1 cellular context compared by ENCODE assay signal in the genomic region with DNA sequence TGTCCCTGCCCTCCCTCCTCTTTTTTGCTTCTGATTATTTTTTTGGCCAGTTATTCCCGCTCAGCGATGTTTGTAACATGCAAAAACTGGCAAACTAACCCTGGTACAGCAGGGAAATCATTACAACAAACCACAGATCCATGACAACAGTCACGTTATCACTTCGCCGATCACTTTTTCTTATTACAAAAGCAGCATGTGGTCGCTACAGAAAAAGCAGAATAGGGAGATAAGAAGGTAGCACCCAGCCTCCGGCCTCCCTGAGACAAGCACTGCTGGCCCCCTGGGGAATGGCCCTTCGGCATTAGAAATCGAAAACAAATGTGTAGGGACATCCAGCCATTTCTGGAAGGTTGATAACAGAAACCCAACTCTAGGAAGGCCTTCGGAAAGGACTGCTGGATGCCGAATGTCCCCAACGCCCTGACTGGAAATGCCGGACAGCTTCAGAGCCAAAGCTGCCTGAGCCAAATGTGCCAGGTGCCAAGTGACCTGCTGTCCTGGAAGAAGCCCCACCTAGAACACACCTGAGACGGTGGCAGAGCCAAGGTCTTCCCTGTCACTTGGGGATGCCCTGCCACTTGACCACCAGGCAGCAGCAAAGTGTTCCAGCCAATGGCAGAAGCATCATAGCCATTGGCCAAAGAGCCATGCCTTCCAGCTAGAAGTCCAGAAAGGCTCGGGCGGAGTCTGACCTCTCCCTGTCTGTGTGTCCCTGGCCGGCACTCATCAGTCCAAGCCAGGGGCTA.
TF ChIP-seq lines count a peak whose summit lies in the region.

No MANE protein-coding gene starts in this region.

TF ChIP-seq in HEK293, 187 proteins besides CTCF, POLR2A, EP300 and RAD21 (continued from another document):
- TF ChIP-seq TRIM28 (IDR thresholded peaks at IDR 0.05; ENCODE audit: borderline replicate concordance, low read length), result 0 out of 2 replicates have a peak, but pooled peaks have one; percentile 18
- TF ChIP-seq SP7 (tag by site-specific recombination; IDR thresholded peaks at IDR 0.05), result no peak
- TF ChIP-seq, protein P1, sequence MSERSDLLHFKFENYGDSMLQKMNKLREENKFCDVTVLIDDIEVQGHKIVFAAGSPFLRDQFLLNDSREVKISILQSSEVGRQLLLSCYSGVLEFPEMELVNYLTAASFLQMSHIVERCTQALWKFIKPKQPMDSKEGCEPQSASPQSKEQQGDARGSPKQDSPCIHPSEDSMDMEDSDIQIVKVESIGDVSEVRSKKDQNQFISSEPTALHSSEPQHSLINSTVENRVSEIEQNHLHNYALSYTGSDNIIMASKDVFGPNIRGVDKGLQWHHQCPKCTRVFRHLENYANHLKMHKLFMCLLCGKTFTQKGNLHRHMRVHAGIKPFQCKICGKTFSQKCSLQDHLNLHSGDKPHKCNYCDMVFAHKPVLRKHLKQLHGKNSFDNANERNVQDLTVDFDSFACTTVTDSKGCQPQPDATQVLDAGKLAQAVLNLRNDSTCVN (tag by site-specific recombination; optimal IDR thresholded peaks at IDR 0.05), result no peak
- no peak for TF ChIP-seq ZNF776 (tag by site-specific recombination; IDR thresholded peaks at IDR 0.05; ENCODE audit: borderline replicate concordance)
- TF ChIP-seq REPIN1 (tag by site-specific recombination; IDR thresholded peaks at IDR 0.05; ENCODE audit: low read depth), result no peak
- TF ChIP-seq, protein P2, sequence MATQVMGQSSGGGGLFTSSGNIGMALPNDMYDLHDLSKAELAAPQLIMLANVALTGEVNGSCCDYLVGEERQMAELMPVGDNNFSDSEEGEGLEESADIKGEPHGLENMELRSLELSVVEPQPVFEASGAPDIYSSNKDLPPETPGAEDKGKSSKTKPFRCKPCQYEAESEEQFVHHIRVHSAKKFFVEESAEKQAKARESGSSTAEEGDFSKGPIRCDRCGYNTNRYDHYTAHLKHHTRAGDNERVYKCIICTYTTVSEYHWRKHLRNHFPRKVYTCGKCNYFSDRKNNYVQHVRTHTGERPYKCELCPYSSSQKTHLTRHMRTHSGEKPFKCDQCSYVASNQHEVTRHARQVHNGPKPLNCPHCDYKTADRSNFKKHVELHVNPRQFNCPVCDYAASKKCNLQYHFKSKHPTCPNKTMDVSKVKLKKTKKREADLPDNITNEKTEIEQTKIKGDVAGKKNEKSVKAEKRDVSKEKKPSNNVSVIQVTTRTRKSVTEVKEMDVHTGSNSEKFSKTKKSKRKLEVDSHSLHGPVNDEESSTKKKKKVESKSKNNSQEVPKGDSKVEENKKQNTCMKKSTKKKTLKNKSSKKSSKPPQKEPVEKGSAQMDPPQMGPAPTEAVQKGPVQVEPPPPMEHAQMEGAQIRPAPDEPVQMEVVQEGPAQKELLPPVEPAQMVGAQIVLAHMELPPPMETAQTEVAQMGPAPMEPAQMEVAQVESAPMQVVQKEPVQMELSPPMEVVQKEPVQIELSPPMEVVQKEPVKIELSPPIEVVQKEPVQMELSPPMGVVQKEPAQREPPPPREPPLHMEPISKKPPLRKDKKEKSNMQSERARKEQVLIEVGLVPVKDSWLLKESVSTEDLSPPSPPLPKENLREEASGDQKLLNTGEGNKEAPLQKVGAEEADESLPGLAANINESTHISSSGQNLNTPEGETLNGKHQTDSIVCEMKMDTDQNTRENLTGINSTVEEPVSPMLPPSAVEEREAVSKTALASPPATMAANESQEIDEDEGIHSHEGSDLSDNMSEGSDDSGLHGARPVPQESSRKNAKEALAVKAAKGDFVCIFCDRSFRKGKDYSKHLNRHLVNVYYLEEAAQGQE (tag by site-specific recombination; IDR thresholded peaks at IDR 0.05), result no peak
- TF ChIP-seq ZNF658 (tag by site-specific recombination; IDR thresholded peaks at IDR 0.05), result no peak
- TF ChIP-seq KLF16 (tag by site-specific recombination; IDR thresholded peaks at IDR 0.05), result no peak
- TF ChIP-seq, protein P3, sequence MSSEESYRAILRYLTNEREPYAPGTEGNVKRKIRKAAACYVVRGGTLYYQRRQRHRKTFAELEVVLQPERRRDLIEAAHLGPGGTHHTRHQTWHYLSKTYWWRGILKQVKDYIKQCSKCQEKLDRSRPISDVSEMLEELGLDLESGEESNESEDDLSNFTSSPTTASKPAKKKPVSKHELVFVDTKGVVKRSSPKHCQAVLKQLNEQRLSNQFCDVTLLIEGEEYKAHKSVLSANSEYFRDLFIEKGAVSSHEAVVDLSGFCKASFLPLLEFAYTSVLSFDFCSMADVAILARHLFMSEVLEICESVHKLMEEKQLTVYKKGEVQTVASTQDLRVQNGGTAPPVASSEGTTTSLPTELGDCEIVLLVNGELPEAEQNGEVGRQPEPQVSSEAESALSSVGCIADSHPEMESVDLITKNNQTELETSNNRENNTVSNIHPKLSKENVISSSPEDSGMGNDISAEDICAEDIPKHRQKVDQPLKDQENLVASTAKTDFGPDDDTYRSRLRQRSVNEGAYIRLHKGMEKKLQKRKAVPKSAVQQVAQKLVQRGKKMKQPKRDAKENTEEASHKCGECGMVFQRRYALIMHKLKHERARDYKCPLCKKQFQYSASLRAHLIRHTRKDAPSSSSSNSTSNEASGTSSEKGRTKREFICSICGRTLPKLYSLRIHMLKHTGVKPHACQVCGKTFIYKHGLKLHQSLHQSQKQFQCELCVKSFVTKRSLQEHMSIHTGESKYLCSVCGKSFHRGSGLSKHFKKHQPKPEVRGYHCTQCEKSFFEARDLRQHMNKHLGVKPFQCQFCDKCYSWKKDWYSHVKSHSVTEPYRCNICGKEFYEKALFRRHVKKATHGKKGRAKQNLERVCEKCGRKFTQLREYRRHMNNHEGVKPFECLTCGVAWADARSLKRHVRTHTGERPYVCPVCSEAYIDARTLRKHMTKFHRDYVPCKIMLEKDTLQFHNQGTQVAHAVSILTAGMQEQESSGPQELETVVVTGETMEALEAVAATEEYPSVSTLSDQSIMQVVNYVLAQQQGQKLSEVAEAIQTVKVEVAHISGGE (tag by site-specific recombination; conservative IDR thresholded peaks at IDR 0.05; ENCODE audit: low read depth), result no peak
- TF ChIP-seq ZNF521 (tag by site-specific recombination; IDR thresholded peaks at IDR 0.05), result no peak
- no peak for TF ChIP-seq ZNF677 (tag by site-specific recombination; IDR thresholded peaks at IDR 0.05)
- TF ChIP-seq ZEB2 (tag by site-specific recombination; IDR thresholded peaks at IDR 0.05), result no peak
- peak; percentile 43; the same call in 1 of the 2 replicates for TF ChIP-seq TCF7L2 (IDR thresholded peaks at IDR 0.05; ENCODE audit: borderline replicate concordance, low read depth, low read length)
- no peak for TF ChIP-seq ZNF600 (tag by site-specific recombination; IDR thresholded peaks at IDR 0.05)
- TF ChIP-seq SCRT1 (tag by site-specific recombination; IDR thresholded peaks at IDR 0.05; ENCODE audit: borderline replicate concordance), result no peak
- TF ChIP-seq ZNF514 (tag by site-specific recombination; IDR thresholded peaks at IDR 0.05), result no peak
- no peak for TF ChIP-seq ZNF768 (tag by site-specific recombination; IDR thresholded peaks at IDR 0.05)
- TF ChIP-seq ZNF391 (tag by site-specific recombination; IDR thresholded peaks at IDR 0.05; ENCODE audit: borderline replicate concordance, low read depth), result no peak
- peak; percentile 74 for TF ChIP-seq ZIC2 (tag by site-specific recombination; IDR thresholded peaks at IDR 0.05)
- no peak for TF ChIP-seq MYNN (tag by site-specific recombination; IDR thresholded peaks at IDR 0.05; ENCODE audit: borderline replicate concordance)
- peak; percentile 46; the same call in 1 of the 2 replicates for TF ChIP-seq OSR2 (tag by site-specific recombination; IDR thresholded peaks at IDR 0.05)
- TF ChIP-seq ZNF223 (tag by site-specific recombination; IDR thresholded peaks at IDR 0.05), result no peak
